In genomic region chr2:39121523-39122063, GRCh38 we compare ENCODE assay signal across 8 cellular contexts. TPM values are rescaled to one million over a fixed set of nuclear protein-coding genes. Genes with fewer than 3 reads are reported as not detected.
DNase-seq lines count a peak whose midpoint lies in the region; TF ChIP-seq lines count a peak whose summit lies in the region.

No MANE protein-coding gene starts in this region.

- 91 to 95% methylated on average over 2 to 5 of the region's 7 CpGs for WGBS in mesodermal cell (ENCODE audit: insufficient coverage in 2 of 2), 2 experiments

- peak; percentile 84 for DNase-seq in DMS53 (lab: John Stamatoyannopoulos, UW)
- peak; percentile 39 for DNase-seq in NB4 (ENCODE audit: low read depth)
- DNase-seq in astrocyte of the spinal cord (ENCODE audit: low read depth, low spot score) = no peak
- no peak for DNase-seq in stimulated activated CD4-positive, alpha-beta T cell treated with anti-CD3 and anti-CD28 coated beads, Interleukin-4, amount 100 ng/mL, for 4 hours
- DNase-seq in epidermal melanocyte (ENCODE audit: insufficient read length, low spot score) = no peak
- no peak for DNase-seq in EL
- DNase-seq in activated effector memory CD4-positive, alpha-beta T cell treated with anti-CD3 and anti-CD28 coated beads, Interleukin-2, amount 50 U/mL, for 16 hours = no peak

- peaks cover under 1% of the 10 kb centered on the region for H3K36me3 ChIP-seq in mesodermal cell (ENCODE audit: control insufficient read depth, insufficient read depth, low read length)

- peaks cover 12% of the 10 kb centered on the region for H3K4me1 ChIP-seq in mesodermal cell (ENCODE audit: control insufficient read depth, insufficient read depth, low read length, poor library complexity, severe bottlenecking)

- no peaks in the 10 kb centered on the region for H3K9me3 ChIP-seq in mesodermal cell (ENCODE audit: control insufficient read depth, low read length)

- no peak for TF ChIP-seq CTCF in NB4 (IDR thresholded peaks at IDR 0.05; ENCODE audit: low read depth, low read length)
- no peak for TF ChIP-seq CTCF in astrocyte of the spinal cord (IDR thresholded peaks at IDR 0.05; ENCODE audit: low read depth, low read length)

- H3K4me3 ChIP-seq in NB4 (ENCODE audit: low read depth, low read length) (peak overlapping the region; percentile 72), astrocyte of the spinal cord (ENCODE audit: low read depth, low read length) (peak overlapping the region; percentile 76), mesodermal cell (ENCODE audit: extremely low read depth, insufficient read depth, low read length, poor library complexity, severe bottlenecking) (peak overlapping the region; percentile 73)

- peak overlapping the region; percentile 95 for H3K27ac ChIP-seq in mesodermal cell (ENCODE audit: low read depth, low read length, severe bottlenecking)

- in situ Hi-C loops in astrocyte of the spinal cord (cut with HindIII; ENCODE audit: low sequenced_read_pairs) = no loop called here

- no peak for TF ChIP-seq POLR2A in NB4 (IDR thresholded peaks at IDR 0.05; ENCODE audit: extremely low read depth, insufficient read length)

RNA-seq across cellular contexts. Expression of gene SOS1, which starts 0.7 kb away (rescaled TPM):
- polyA plus RNA-seq in mesodermal cell (2013, experiment 1 of 2) = 23.1 TPM
- 26.0 TPM for polyA plus RNA-seq in mesodermal cell (2013, experiment 2 of 2)

Comparison
In these comparisons a context has a peak if more than half of its experiments do, and no peak if none do; other contexts are left out.
1. DNase-seq: peak in DMS53 (single experiment) and NB4 (single experiment); none in astrocyte of the spinal cord (single experiment), stimulated activated CD4-positive, alpha-beta T cell treated with anti-CD3 and anti-CD28 coated beads, Interleukin-4, amount 100 ng/mL, for 4 hours (0 of 2), epidermal melanocyte (single experiment), EL (single experiment) and activated effector memory CD4-positive, alpha-beta T cell treated with anti-CD3 and anti-CD28 coated beads, Interleukin-2, amount 50 U/mL, for 16 hours (single experiment).
2. Peak in every context shown above with its lines, with median percentiles within 50 percentile points of each other: H3K4me3 ChIP-seq.